Comparison of ENCODE assay signal across 8 cellular contexts in genomic region chr9:135906291-135907005, GRCh38. TPM values are rescaled to one million over a fixed set of nuclear protein-coding genes. Genes with fewer than 3 reads are reported as not detected.
DNase-seq lines count a peak whose midpoint lies in the region; ATAC-seq, FAIRE-seq and TF ChIP-seq lines count a peak whose summit lies in the region.

No MANE protein-coding gene starts in this region.

- H3K27me3 ChIP-seq in BLaER1 treated with 17β-estradiol and CSF1 and Interleukin-3, amounts not matched to agents 10 nM and 100 nM = no peaks in the 10 kb centered on the region

- DNase-seq in WTC11 (ENCODE audit: low spot score) (no peak), fibroblast of villous mesenchyme (ENCODE audit: low read depth) (peak; percentile 63), progenitor cell of endocrine pancreas (ENCODE audit: low spot score, unreplicated experiment) (peak; percentile 25), activated gamma-delta T cell (lab: John Stamatoyannopoulos, UW) (no peak), HTR-8/SVneo (ENCODE audit: insufficient read length, low spot score) (no peak)

- H3K4me1 Mint-ChIP-seq in WTC11 (peaks cover 57% of the 10 kb centered on the region), progenitor cell of endocrine pancreas (ENCODE audit: low read depth) (peaks cover 32% of the 10 kb centered on the region)

- ATAC-seq in GM19023 (IDR thresholded peaks at IDR 0.05; ENCODE audit: unreplicated experiment) = peak; percentile 3
- peak; percentile 10 for ATAC-seq in HG03520 (IDR thresholded peaks at IDR 0.05; ENCODE audit: unreplicated experiment)
- ATAC-seq in WTC11 = peak; percentile 2; the same call in 1 of the 2 replicates

- H3K27me3 Mint-ChIP-seq in WTC11 (ENCODE audit: low read depth) (peaks cover 17% of the 10 kb centered on the region), progenitor cell of endocrine pancreas (no peaks in the 10 kb centered on the region)

- H4K20me1 ChIP-seq in BLaER1 treated with 17β-estradiol and CSF1 and Interleukin-3, amounts not matched to agents 10 nM and 100 nM = peaks cover 51 to 72% (median 58%) of the 10 kb centered on the region in 11 experiments

- peaks cover 0 to 15% (median 0%) of the 10 kb centered on the region in 11 experiments; a peak in 5 of 22 replicates for H3K9me3 ChIP-seq in BLaER1 treated with 17β-estradiol and CSF1 and Interleukin-3, amounts not matched to agents 10 nM and 100 nM (replicated peaks in 1 of 11)

- H3K36me3 ChIP-seq in BLaER1 treated with 17β-estradiol and CSF1 and Interleukin-3, amounts not matched to agents 10 nM and 100 nM = peaks cover 15 to 52% (median 34%) of the 10 kb centered on the region in 11 experiments

- peak overlapping the region; percentile 78 to 98 (median 91) for H3K4me2 ChIP-seq in BLaER1 treated with 17β-estradiol and CSF1 and Interleukin-3, amounts not matched to agents 10 nM and 100 nM

- CTCF ChIA-PET in WTC11 (lab: Charles Lee) = no interaction called here

- H3K9me3 Mint-ChIP-seq in WTC11 (peaks cover 16% of the 10 kb centered on the region), progenitor cell of endocrine pancreas (ENCODE audit: low read depth) (peaks cover 17% of the 10 kb centered on the region)

- H3K27ac Mint-ChIP-seq in WTC11 = no peak overlapping the region; the same call in 1 of the 2 replicates
- peak overlapping the region; percentile 96 for H3K27ac Mint-ChIP-seq in progenitor cell of endocrine pancreas

- H3K4me3 Mint-ChIP-seq in WTC11 (peak overlapping the region; percentile 85), progenitor cell of endocrine pancreas (ENCODE audit: low read depth) (peak overlapping the region; percentile 90)

- H3K4me3 ChIP-seq in BLaER1 treated with 17β-estradiol and CSF1 and Interleukin-3, amounts not matched to agents 10 nM and 100 nM = peak overlapping the region; percentile 70 to 89 (median 84)
- H3K4me3 ChIP-seq in fibroblast of villous mesenchyme (ENCODE audit: low read depth, low read length) = peak overlapping the region; percentile 63

- POLR2A ChIA-PET in WTC11 (lab: Charles Lee) = no interaction called here

- TF ChIP-seq CTCF in WTC11 (IDR thresholded peaks at IDR 0.05) = no peak
- no peak for TF ChIP-seq CTCF in fibroblast of villous mesenchyme (IDR thresholded peaks at IDR 0.05; ENCODE audit: insufficient read depth, low read depth, low read length)
- no peak for TF ChIP-seq CTCF in progenitor cell of endocrine pancreas (IDR thresholded peaks at IDR 0.05; ENCODE audit: unreplicated experiment)

- peaks cover 62 to 72% (median 67%) of the 10 kb centered on the region in 10 experiments for H3K4me1 ChIP-seq in BLaER1 treated with 17β-estradiol and CSF1 and Interleukin-3, amounts not matched to agents 10 nM and 100 nM

- FAIRE-seq in HTR-8/SVneo (lab: Jason Lieb, UNC) = no peak

- H3K27ac ChIP-seq in BLaER1 treated with 17β-estradiol and CSF1 and Interleukin-3, amounts not matched to agents 10 nM and 100 nM = peak overlapping the region; percentile 23 to 87 (median 82); a peak in 21 of 22 replicates

- peak overlapping the region; percentile 76 to 93 (median 85) for H3K9ac ChIP-seq in BLaER1 treated with 17β-estradiol and CSF1 and Interleukin-3, amounts not matched to agents 10 nM and 100 nM

- peaks cover 41% of the 10 kb centered on the region for H3K36me3 Mint-ChIP-seq in WTC11
- peaks cover 45% of the 10 kb centered on the region for H3K36me3 Mint-ChIP-seq in progenitor cell of endocrine pancreas (ENCODE audit: insufficient read depth)

TF ChIP-seq in WTC11, 78 proteins besides CTCF, POLR2A, EP300 and RAD21 (continues in another document):
- TF ChIP-seq ATF2 (CRISPR knock-in tag; IDR thresholded peaks at IDR 0.05; ENCODE audit: borderline replicate concordance, low read depth) (no peak), E2F4 (CRISPR knock-in tag; IDR thresholded peaks at IDR 0.05; ENCODE audit: borderline replicate concordance, low read depth) (no peak), MYBL2 (CRISPR knock-in tag; IDR thresholded peaks at IDR 0.05) (0 out of 2 replicates have a peak, but pooled peaks have one; percentile 1), CREB1 (CRISPR knock-in tag; IDR thresholded peaks at IDR 0.05) (no peak), HMGXB4 (CRISPR knock-in tag; IDR thresholded peaks at IDR 0.05) (peak; percentile 43; the same call in 1 of the 2 replicates), NFATC4 (CRISPR knock-in tag; IDR thresholded peaks at IDR 0.05) (no peak), ZSCAN18 (CRISPR knock-in tag; IDR thresholded peaks at IDR 0.05) (no peak), NFYB (CRISPR knock-in tag; conservative IDR thresholded peaks at IDR 0.05; ENCODE audit: low read depth) (no peak), FOXP1 (CRISPR knock-in tag; IDR thresholded peaks at IDR 0.05; ENCODE audit: borderline replicate concordance) (0 out of 2 replicates have a peak, but pooled peaks have one; percentile 20)

RNA-seq across cellular contexts. Expression of gene CAMSAP1, which starts 0.9 kb away (rescaled TPM):
- total RNA-seq in WTC11 (2021) (33.5 to 40.5 TPM (median 35.8 TPM) in 3 replicates), fibroblast of villous mesenchyme (23.7 and 26.1 TPM in 2 replicates), progenitor cell of endocrine pancreas (80.6 and 82.2 TPM in 2 replicates)

RNA-seq across cellular contexts. Expression of gene UBAC1, which starts 54.7 kb away (rescaled TPM):
- 46.4 to 55.6 TPM (median 53.3 TPM) in 3 replicates for total RNA-seq in WTC11 (2021)
- total RNA-seq in fibroblast of villous mesenchyme = 26.7 and 27.6 TPM in 2 replicates
- total RNA-seq in progenitor cell of endocrine pancreas = 31.4 and 34.2 TPM in 2 replicates

Comparison
In these comparisons a context has a peak if more than half of its experiments do, and no peak if none do; other contexts are left out.
1. DNase-seq: peak in fibroblast of villous mesenchyme (single experiment) and progenitor cell of endocrine pancreas (single experiment); none in WTC11 (single experiment), activated gamma-delta T cell (single experiment) and HTR-8/SVneo (single experiment).
2. Peak in every context shown above with its lines, with median percentiles within 50 percentile points of each other: ATAC-seq.